31 cellular contexts compared by ENCODE assay signal in the genomic region with DNA sequence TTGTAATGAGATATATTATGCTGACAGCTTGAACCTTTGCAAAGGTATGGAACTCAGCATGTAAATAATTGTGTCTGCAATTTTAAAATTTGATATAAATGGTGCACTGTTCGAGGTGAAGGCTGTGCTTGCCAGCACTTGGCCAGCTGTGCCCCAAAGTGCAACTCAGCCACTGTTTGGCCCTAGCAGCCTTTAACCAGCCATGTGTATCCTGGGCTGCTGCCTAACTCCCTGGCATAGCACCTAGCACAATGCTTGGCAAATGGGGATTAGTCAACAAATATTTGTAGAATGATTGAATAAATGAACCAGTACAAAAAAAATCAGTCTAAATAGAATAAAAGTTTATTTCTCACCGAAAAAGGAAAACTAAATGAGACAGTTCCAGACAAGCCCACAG.
"Had no signal": no experiment of that assay in that cellular context is flagged by ENCODE, and none has a peak within 500 bp of the region (broad histone marks: within the 10 kb centered on the region; RNA-seq: fewer than 3 reads in every experiment).

No MANE protein-coding gene starts in this region.

- H3K27ac ChIP-seq: adrenal gland, ascending aorta, brain microvascular endothelial cell, breast epithelium, VCaP had no signal

- H3K4me1 ChIP-seq: adrenal gland, ascending aorta, breast epithelium had no signal

- H3K36me3 ChIP-seq: adrenal gland, ascending aorta, brain microvascular endothelial cell, breast epithelium had no signal

- ATAC-seq: activated CD8-positive, alpha-beta T cell treated with anti-CD3 and anti-CD28 coated beads for 36 hours; activated naive CD4-positive, alpha-beta T cell treated with anti-CD3 and anti-CD28 coated beads, Interleukin-2, amount 50 U/mL, for 72 hours; activated T-cell treated with anti-CD3 and anti-CD28 coated beads, Interleukin-2, amount 50 U/mL, for 4 hours; activated T-cell treated with anti-CD3 and anti-CD28 coated beads, Interleukin-2, amount 50 U/mL, for 72 hours; activated T-helper 17 cell treated with anti-CD3 and anti-CD28 coated beads, Interleukin-2, amount 50 U/mL, for 72 hours had no signal

- H3K27me3 ChIP-seq: ascending aorta, brain microvascular endothelial cell had no signal

- DNase-seq: activated B cell treated with CpG ODN at 0.5 μM for 24 hours; activated CD4-positive, alpha-beta memory T cell treated with anti-CD3 and anti-CD28 coated beads for 36 hours; activated CD4-positive, alpha-beta T cell treated with anti-CD3 and anti-CD28 coated beads for 4 hours; activated CD4-positive, alpha-beta T cell treated with anti-CD3 and anti-CD28 coated beads, Interleukin-2, amount 10 ng/mL, durations not matched to agents 24 days and 14 days; activated CD4-positive, alpha-beta T cell treated with anti-CD3 and anti-CD28 coated beads, Interleukin-2, amount 50 U/mL, for 1 hour; activated CD4-positive, alpha-beta T cell treated with anti-CD3 and anti-CD28 coated beads, Interleukin-2, amount 50 U/mL, for 4 hours; activated CD4-positive, CD25-positive, alpha-beta regulatory T cell treated with anti-CD3 and anti-CD28 coated beads, Interleukin-2, amount 50 U/mL, for 72 hours; activated CD8-positive, alpha-beta memory T cell treated with anti-CD3 and anti-CD28 coated beads, Interleukin-2, amount 50 U/mL, for 4 hours; activated CD8-positive, alpha-beta T cell treated with anti-CD3 and anti-CD28 coated beads for 36 hours; activated effector memory CD4-positive, alpha-beta T cell treated with anti-CD3 and anti-CD28 coated beads, Interleukin-2, amount 50 U/mL, for 16 hours; activated gamma-delta T cell treated with Interleukin-2 at 50 U/mL for 16 hours; activated naive CD4-positive, alpha-beta T cell; activated naive CD4-positive, alpha-beta T cell treated with anti-CD3 and anti-CD28 coated beads for 36 hours; activated naive CD4-positive, alpha-beta T cell treated with anti-CD3 and anti-CD28 coated beads, Interleukin-2, amount 50 U/mL, for 16 hours; activated naive CD8-positive, alpha-beta T cell treated with anti-CD3 and anti-CD28 coated beads for 36 hours; activated T-cell treated with anti-CD3 and anti-CD28 coated beads for 4 hours; activated T-cell treated with anti-CD3 and anti-CD28 coated beads, Interleukin-2, amount 50 U/mL, for 1 hour; activated T-cell treated with anti-CD3 and anti-CD28 coated beads, Interleukin-2, amount 50 U/mL, for 4 hours; activated T-cell treated with anti-CD3 and anti-CD28 coated beads, Interleukin-2, amount 50 U/mL, for 72 hours; adrenal gland; amygdala; anterior cingulate cortex; brain microvascular endothelial cell; central memory CD4-positive, alpha-beta T cell; T-helper 2 cell; T-helper 9 cell had no signal

- H3K4me3 ChIP-seq: adrenal gland, ascending aorta, breast epithelium had no signal

- H3K9me3 ChIP-seq: adrenal gland, ascending aorta had no signal
